Comparison of ENCODE assay signal across 8 cellular contexts in genomic region chr5:157271740-157272271, GRCh38. TPM values are rescaled to one million over a fixed set of nuclear protein-coding genes. Genes with fewer than 3 reads are reported as not detected.
DNase-seq lines count a peak whose midpoint lies in the region; ATAC-seq, FAIRE-seq and TF ChIP-seq lines count a peak whose summit lies in the region.

No MANE protein-coding gene starts in this region.

- peaks cover 0 to 10% (median 0%) of the 10 kb centered on the region in 4 donors for H3K4me1 ChIP-seq in right lobe of liver

- intact Hi-C loops in right lobe of liver (cut with DNase I): no loop called here

- TF ChIP-seq POLR2A in right lobe of liver (IDR thresholded peaks at IDR 0.05): no peak

- peak; percentile 61 for DNase-seq in CMK (ENCODE audit: low read depth)
- DNase-seq in Jurkat, Clone E6-1 (ENCODE audit: low read depth, low spot score): peak; percentile 99
- DNase-seq in activated CD8-positive, alpha-beta memory T cell treated with anti-CD3 and anti-CD28 coated beads for 4 hours (ENCODE audit: low read depth in 2 of 2): peak; percentile 62 to 77
- peak in 2 of 3 donors; percentile 44 to 64 for DNase-seq in right lobe of liver
- DNase-seq in medulla oblongata (ENCODE audit: extremely low spot score): no peak
- no peak for DNase-seq in hypothalamus (lab: John Stamatoyannopoulos, UW)
- DNase-seq in frontal cortex (ENCODE audit: low spot score in 2 of 2): no peak

- ATAC-seq in GM21381 (IDR thresholded peaks at IDR 0.05; ENCODE audit: unreplicated experiment) (peak; percentile 83), right lobe of liver (peak; percentile 16 to 67 (median 41))

- H3K9me3 ChIP-seq in right lobe of liver: no peaks in the 10 kb centered on the region

- no peak for TF ChIP-seq CTCF in right lobe of liver (IDR thresholded peaks at IDR 0.05)

- no peaks in the 10 kb centered on the region for H3K27me3 ChIP-seq in right lobe of liver

- peak overlapping the region; percentile 31 for H3K4me3 ChIP-seq in Jurkat, Clone E6-1 (ENCODE audit: low read length)
- H3K4me3 ChIP-seq in right lobe of liver: no peak overlapping the region

- 63% methylated on average over 8 of the region's 12 CpGs for WGBS in right lobe of liver (ENCODE audit: insufficient coverage, low coverage, low lambda C conversion rate, missing lambda C conversion rate)

- FAIRE-seq in frontal cortex (lab: Jason Lieb, UNC): no peak

- peak overlapping the region in 2 of 3 donors; percentile 17 to 30 for H3K27ac ChIP-seq in right lobe of liver

- H3K36me3 ChIP-seq in right lobe of liver: no peaks in the 10 kb centered on the region

RNA-seq across cellular contexts. Expression of gene CYFIP2, which starts 5.9 kb away (rescaled TPM):
- 142 TPM for polyA plus RNA-seq in Jurkat, Clone E6-1 (2012; ENCODE audit: insufficient read depth, insufficient read length)
- 10 to 100 TPM; 20.6 to 89.1 (median 49.6) TPM for total RNA-seq in right lobe of liver
- total RNA-seq in frontal cortex: 71.7 TPM

Comparison
In these comparisons a context has a peak if more than half of its experiments do, and no peak if none do; other contexts are left out.
1. DNase-seq: peak in CMK (single experiment), Jurkat, Clone E6-1 (single experiment), activated CD8-positive, alpha-beta memory T cell treated with anti-CD3 and anti-CD28 coated beads for 4 hours (2 of 2) and right lobe of liver (2 of 3); none in medulla oblongata (single experiment), hypothalamus (0 of 51) and frontal cortex (0 of 2).